Comparison of ENCODE assay signal across 27 cellular contexts in genomic region chr2:158357699-158358098, GRCh38.
"Had no signal": no experiment of that assay in that cellular context is flagged by ENCODE, and none has a peak within 500 bp of the region (broad histone marks: within the 10 kb centered on the region; RNA-seq: fewer than 3 reads in every experiment).

No MANE protein-coding gene starts in this region.

- H3K4me1 Mint-ChIP-seq: mesothelial cell of epicardium; natural killer cell; stimulated activated memory B cell treated with anti-CD40 and anti-IgM and Interleukin-4, amounts not matched to agents 10 μg/mL and 1 μg/mL and 100 μg/mL, for 72 hours had no signal

- H3K4me1 ChIP-seq: left ventricle myocardium inferior, parathyroid adenoma, right atrium auricular region, right lobe of liver, tibial nerve, uterus had no signal

- H3K27ac ChIP-seq: left ventricle myocardium inferior, neural progenitor cell, neutrophil, parathyroid adenoma, right atrium auricular region, right lobe of liver, tibial nerve, uterus had no signal

- H3K9me3 ChIP-seq: neutrophil, right lobe of liver, uterus had no signal

- H3K36me3 ChIP-seq: left ventricle myocardium inferior, neural progenitor cell, neutrophil, right atrium auricular region, right lobe of liver, tibial nerve, uterus had no signal

- H3K27me3 ChIP-seq: neural progenitor cell, neutrophil, right atrium auricular region, right lobe of liver, tibial nerve, uterus had no signal

- H3K4me3 ChIP-seq: left ventricle myocardium inferior, lung, neural progenitor cell, right atrium auricular region, right lobe of liver, smooth muscle cell, tibial nerve, uterus had no signal

- H3K27me3 Mint-ChIP-seq: naive B cell; progenitor cell of endocrine pancreas; stimulated activated memory B cell treated with anti-CD40 and anti-IgM and Interleukin-4, amounts not matched to agents 10 μg/mL and 1 μg/mL and 100 μg/mL, for 72 hours; type B pancreatic cell had no signal

- ATAC-seq: natural killer cell; right lobe of liver; stimulated activated memory B cell treated with anti-CD40 and anti-IgM and Interleukin-4, amounts not matched to agents 10 μg/mL and 1 μg/mL and 100 μg/mL, for 72 hours; stimulated activated naive CD8-positive, alpha-beta T cell treated with anti-CD3 and anti-CD28 coated beads, Interleukin-15, amount 100 ng/mL, for 72 hours had no signal

- DNase-seq: islet precursor cell; left ventricle myocardium inferior; mesendoderm; naive B cell; natural killer cell; nephron progenitor cell; occipital lobe; right lobe of liver; stimulated activated CD4-positive, alpha-beta T cell treated with anti-CD3 and anti-CD28 coated beads, Interleukin-1b, Interleukin-23, amount 100 ng/mL, for 48 hours; stimulated activated CD4-positive, alpha-beta T cell treated with anti-CD3 and anti-CD28 coated beads, Interleukin-2, amount 100 ng/mL, for 48 hours; stimulated activated CD4-positive, alpha-beta T cell treated with anti-CD3 and anti-CD28 coated beads, Interleukin-4, amount 100 ng/mL, for 4 hours; stimulated activated CD8-positive, alpha-beta memory T cell treated with anti-CD3 and anti-CD28 coated beads, Interleukin-4, amount 100 ng/mL, for 48 hours; stimulated activated naive CD4-positive, alpha-beta T cell treated with Interleukin-2 at 50 U/mL for 16 hours; stimulated activated naive CD8-positive, alpha-beta T cell treated with anti-CD3 and anti-CD28 coated beads, Interleukin-15, amount 100 ng/mL, for 72 hours; substantia nigra; uterus had no signal

- H3K4me3 Mint-ChIP-seq: mesothelial cell of epicardium; naive B cell; natural killer cell; nephron progenitor cell; neural progenitor cell; stimulated activated memory B cell treated with anti-CD40 and anti-IgM and Interleukin-4, amounts not matched to agents 10 μg/mL and 1 μg/mL and 100 μg/mL, for 72 hours; stimulated activated naive CD8-positive, alpha-beta T cell treated with anti-CD3 and anti-CD28 coated beads, Interleukin-15, amount 100 ng/mL, for 72 hours; type B pancreatic cell had no signal

- H3K27ac Mint-ChIP-seq: mesothelial cell of epicardium; naive B cell; natural killer cell; nephron progenitor cell; neural progenitor cell; progenitor cell of endocrine pancreas; stimulated activated memory B cell treated with anti-CD40 and anti-IgM and Interleukin-4, amounts not matched to agents 10 μg/mL and 1 μg/mL and 100 μg/mL, for 72 hours; stimulated activated naive CD8-positive, alpha-beta T cell treated with anti-CD3 and anti-CD28 coated beads, Interleukin-15, amount 100 ng/mL, for 72 hours; type B pancreatic cell had no signal

- H3K36me3 Mint-ChIP-seq: mesothelial cell of epicardium; naive B cell; natural killer cell; neural progenitor cell; stimulated activated memory B cell treated with anti-CD40 and anti-IgM and Interleukin-4, amounts not matched to agents 10 μg/mL and 1 μg/mL and 100 μg/mL, for 72 hours; type B pancreatic cell had no signal
